Comparison of ENCODE assay signal across 20 cellular contexts in genomic region chr10:72099054-72099921, GRCh38. TPM values are rescaled to one million over a fixed set of nuclear protein-coding genes. Genes with fewer than 3 reads are reported as not detected.
DNase-seq lines count a peak whose midpoint lies in the region; ATAC-seq and TF ChIP-seq lines count a peak whose summit lies in the region.
"Had no signal": no experiment of that assay in that cellular context is flagged by ENCODE, and none has a peak within 500 bp of the region (broad histone marks: within the 10 kb centered on the region; RNA-seq: fewer than 3 reads in every experiment).

No MANE protein-coding gene starts in this region.

- H3K9me3 ChIP-seq in liver (ENCODE audit: control insufficient read depth in 4 of 4, low read length in 3 of 4), result no peaks in the 10 kb centered on the region
- H3K9me3 ChIP-seq: upper lobe of left lung had no signal

- no peak overlapping the region for H3K4me3 Mint-ChIP-seq in stimulated activated naive CD8-positive, alpha-beta T cell treated with anti-CD3 and anti-CD28 coated beads, Interleukin-15, Interleukin-2, amounts not matched to agents 100 ng/mL and 50 ng/mL, for 24 hours
- no peak overlapping the region for H3K4me3 Mint-ChIP-seq in activated naive CD8-positive, alpha-beta T cell treated with anti-CD3 and anti-CD28 coated beads, Interleukin-2, amount 50 U/mL, for 24 hours
- H3K4me3 Mint-ChIP-seq: activated CD8-positive, alpha-beta T cell treated with anti-CD3 and anti-CD28 coated beads, Interleukin-2, amount 10 ng/mL, durations not matched to agents 7 days and 5 days; activated T-cell treated with anti-CD3 and anti-CD28 coated beads, Interleukin-2, amount 50 U/mL, for 4 hours; CD4-positive, alpha-beta T cell; natural killer cell treated with Interleukin-12 subunit alpha and Interleukin-12 subunit beta and Interleukin-15 and Interleukin-18, amount 100 ng/mL, for 72 hours; stimulated activated naive B cell treated with anti-CD40 and anti-IgM and Interleukin-4, amounts not matched to agents 10 μg/mL and 1 μg/mL and 100 μg/mL, for 72 hours had no signal

- no peak for TF ChIP-seq RAD21 in liver (IDR thresholded peaks at IDR 0.05)

- H3K27me3 Mint-ChIP-seq in stimulated activated naive CD8-positive, alpha-beta T cell treated with anti-CD3 and anti-CD28 coated beads, Interleukin-15, Interleukin-2, amounts not matched to agents 100 ng/mL and 50 ng/mL, for 24 hours, result no peaks in the 10 kb centered on the region
- H3K27me3 Mint-ChIP-seq in activated naive CD8-positive, alpha-beta T cell treated with anti-CD3 and anti-CD28 coated beads, Interleukin-2, amount 50 U/mL, for 24 hours, result no peaks in the 10 kb centered on the region
- H3K27me3 Mint-ChIP-seq: CD4-positive, alpha-beta T cell; natural killer cell treated with Interleukin-12 subunit alpha and Interleukin-12 subunit beta and Interleukin-15 and Interleukin-18, amount 100 ng/mL, for 72 hours; stimulated activated naive B cell treated with anti-CD40 and anti-IgM and Interleukin-4, amounts not matched to agents 10 μg/mL and 1 μg/mL and 100 μg/mL, for 72 hours had no signal

- no peak for ATAC-seq in stimulated activated naive CD8-positive, alpha-beta T cell treated with anti-CD3 and anti-CD28 coated beads, Interleukin-15, Interleukin-2, amounts not matched to agents 100 U/mL and 50 U/mL, for 24 hours
- no peak for ATAC-seq in activated naive CD8-positive, alpha-beta T cell treated with anti-CD3 and anti-CD28 coated beads, Interleukin-2, amount 50 U/mL, for 24 hours
- ATAC-seq in GM21367 (IDR thresholded peaks at IDR 0.05; ENCODE audit: unreplicated experiment) (no peak), esophagus mucosa (no peak)
- ATAC-seq: activated CD8-positive, alpha-beta T cell treated with anti-CD3 and anti-CD28 coated beads, Interleukin-2, amount 10 ng/mL, durations not matched to agents 7 days and 5 days; activated T-cell treated with anti-CD3 and anti-CD28 coated beads, Interleukin-2, amount 50 U/mL, for 4 hours; natural killer cell treated with Interleukin-12 subunit alpha and Interleukin-12 subunit beta and Interleukin-15 and Interleukin-18, amount 100 ng/mL, for 72 hours; stimulated activated naive B cell treated with anti-CD40 and anti-IgM and Interleukin-4, amounts not matched to agents 10 μg/mL and 1 μg/mL and 100 μg/mL, for 72 hours had no signal

- H3K27ac Mint-ChIP-seq in stimulated activated naive CD8-positive, alpha-beta T cell treated with anti-CD3 and anti-CD28 coated beads, Interleukin-15, Interleukin-2, amounts not matched to agents 100 ng/mL and 50 ng/mL, for 24 hours, result peak overlapping the region; percentile 36
- H3K27ac Mint-ChIP-seq in activated naive CD8-positive, alpha-beta T cell treated with anti-CD3 and anti-CD28 coated beads, Interleukin-2, amount 50 U/mL, for 24 hours, result peak overlapping the region; percentile 33
- H3K27ac Mint-ChIP-seq: activated CD8-positive, alpha-beta T cell treated with anti-CD3 and anti-CD28 coated beads, Interleukin-2, amount 10 ng/mL, durations not matched to agents 7 days and 5 days; CD4-positive, alpha-beta T cell; natural killer cell treated with Interleukin-12 subunit alpha and Interleukin-12 subunit beta and Interleukin-15 and Interleukin-18, amount 100 ng/mL, for 72 hours; stimulated activated naive B cell treated with anti-CD40 and anti-IgM and Interleukin-4, amounts not matched to agents 10 μg/mL and 1 μg/mL and 100 μg/mL, for 72 hours had no signal

- no peak overlapping the region for H3K4me3 ChIP-seq in liver (ENCODE audit: low read depth in 1 of 3, low read length in 3 of 3)
- H3K4me3 ChIP-seq: dorsolateral prefrontal cortex, upper lobe of left lung had no signal

- peaks cover 77% of the 10 kb centered on the region for H3K36me3 Mint-ChIP-seq in stimulated activated naive CD8-positive, alpha-beta T cell treated with anti-CD3 and anti-CD28 coated beads, Interleukin-15, Interleukin-2, amounts not matched to agents 100 ng/mL and 50 ng/mL, for 24 hours (ENCODE audit: low read depth)
- H3K36me3 Mint-ChIP-seq in activated naive CD8-positive, alpha-beta T cell treated with anti-CD3 and anti-CD28 coated beads, Interleukin-2, amount 50 U/mL, for 24 hours (ENCODE audit: low read depth), result peaks cover 53% of the 10 kb centered on the region

- H3K4me1 Mint-ChIP-seq in stimulated activated naive CD8-positive, alpha-beta T cell treated with anti-CD3 and anti-CD28 coated beads, Interleukin-15, Interleukin-2, amounts not matched to agents 100 ng/mL and 50 ng/mL, for 24 hours (ENCODE audit: low read depth), result peaks cover 74% of the 10 kb centered on the region
- peaks cover 70% of the 10 kb centered on the region for H3K4me1 Mint-ChIP-seq in activated naive CD8-positive, alpha-beta T cell treated with anti-CD3 and anti-CD28 coated beads, Interleukin-2, amount 50 U/mL, for 24 hours

- no peak for DNase-seq in stimulated activated naive CD8-positive, alpha-beta T cell treated with anti-CD3 and anti-CD28 coated beads, Interleukin-15, Interleukin-2, amounts not matched to agents 100 U/mL and 50 U/mL, for 24 hours
- no peak for DNase-seq in activated naive CD8-positive, alpha-beta T cell treated with anti-CD3 and anti-CD28 coated beads, Interleukin-2, amount 50 U/mL, for 24 hours
- no peak for DNase-seq in NCI-H2029 treated with DMSO at 0.1 percent for 48 hours (lab: John Stamatoyannopoulos, UW)
- DNase-seq in stimulated activated CD4-positive, alpha-beta T cell treated with anti-CD3 and anti-CD28 coated beads, Interleukin-12 subunit alpha, Interleukin-12 subunit beta, amount 100 ng/mL, for 4 hours, result no peak
- DNase-seq: activated CD8-positive, alpha-beta T cell treated with anti-CD3 and anti-CD28 coated beads, Interleukin-2, amount 10 ng/mL, durations not matched to agents 7 days and 5 days; activated T-cell treated with anti-CD3 and anti-CD28 coated beads, Interleukin-2, amount 50 U/mL, for 4 hours; CD4-positive, alpha-beta T cell; DMS79; dorsolateral prefrontal cortex; glutamatergic neuron; NCI-H187 treated with DMSO at 0.1 percent for 48 hours; NCI-H446; SHP77; stimulated activated naive B cell treated with anti-CD40 and anti-IgM and Interleukin-4, amounts not matched to agents 10 μg/mL and 1 μg/mL and 100 μg/mL, for 72 hours; upper lobe of left lung had no signal

- H3K27ac ChIP-seq in liver (ENCODE audit: low read depth in 1 of 2, low read length in 2 of 2), result peak overlapping the region; percentile 45 to 74
- H3K27ac ChIP-seq: upper lobe of left lung had no signal

- no peak overlapping the region for H3K9ac ChIP-seq in liver (ENCODE audit: low read depth in 1 of 2, low read length in 2 of 2)

- peaks cover 0 to 10% (median 5%) of the 10 kb centered on the region in 4 donors for H3K36me3 ChIP-seq in liver (ENCODE audit: control insufficient read depth in 4 of 4, insufficient read depth in 3 of 4, low read depth in 1 of 4, low read length in 3 of 4)

- TF ChIP-seq CTCF in liver (IDR thresholded peaks at IDR 0.05; ENCODE audit: low read depth, low read length, missing input control), result no peak

- H3K9me3 Mint-ChIP-seq in stimulated activated naive CD8-positive, alpha-beta T cell treated with anti-CD3 and anti-CD28 coated beads, Interleukin-15, Interleukin-2, amounts not matched to agents 100 ng/mL and 50 ng/mL, for 24 hours, result no peaks in the 10 kb centered on the region
- no peaks in the 10 kb centered on the region for H3K9me3 Mint-ChIP-seq in activated naive CD8-positive, alpha-beta T cell treated with anti-CD3 and anti-CD28 coated beads, Interleukin-2, amount 50 U/mL, for 24 hours
- H3K9me3 Mint-ChIP-seq: activated T-cell treated with anti-CD3 and anti-CD28 coated beads, Interleukin-2, amount 50 U/mL, for 4 hours; CD4-positive, alpha-beta T cell; natural killer cell treated with Interleukin-12 subunit alpha and Interleukin-12 subunit beta and Interleukin-15 and Interleukin-18, amount 100 ng/mL, for 72 hours; stimulated activated naive B cell treated with anti-CD40 and anti-IgM and Interleukin-4, amounts not matched to agents 10 μg/mL and 1 μg/mL and 100 μg/mL, for 72 hours had no signal

- H3K4me1 ChIP-seq in liver (ENCODE audit: control insufficient read depth in 4 of 4, insufficient read depth in 4 of 4, low read length in 3 of 4), result peaks cover 0 to 34% (median 25%) of the 10 kb centered on the region in 4 donors

- WGBS in liver, result 57% methylated on average over 15 of the region's 15 CpGs

- H3K27me3 ChIP-seq in liver (ENCODE audit: control insufficient read depth in 4 of 4, insufficient read depth in 4 of 4, low read length in 3 of 4), result no peaks in the 10 kb centered on the region
- H3K27me3 ChIP-seq: dorsolateral prefrontal cortex, upper lobe of left lung had no signal

TF ChIP-seq in liver, 16 proteins besides CTCF, POLR2A, EP300 and RAD21 (continues in another document):
- no peak for TF ChIP-seq YY1 (IDR thresholded peaks at IDR 0.05)
- peak in 1 of 2 donors; percentile 9 for TF ChIP-seq HNF4A (conservative IDR thresholded peaks at IDR 0.05)
- TF ChIP-seq ZBTB33 (IDR thresholded peaks at IDR 0.05), result no peak
- peak; percentile 65 for TF ChIP-seq ATF3 (IDR thresholded peaks at IDR 0.05)
- no peak for TF ChIP-seq FOXA1 (IDR thresholded peaks at IDR 0.05)
- TF ChIP-seq FOXA2 (IDR thresholded peaks at IDR 0.05), result no peak
- TF ChIP-seq MAX (IDR thresholded peaks at IDR 0.05), result no peak
- peak in 1 of 2 donors; percentile 10 for TF ChIP-seq JUND (IDR thresholded peaks at IDR 0.05)
- TF ChIP-seq GABPA (IDR thresholded peaks at IDR 0.05 in 1 of 2, conservative IDR thresholded peaks at IDR 0.05 in 1 of 2), result no peak

RNA-seq across cellular contexts. Expression of gene SPOCK2, which starts 10.9 kb away (rescaled TPM):
- total RNA-seq in liver (1 to 10 TPM in 1 of 2 donors, under 1 TPM in 1; 0.51 to 1.7 TPM), esophagus mucosa (1.5 TPM)
- under 1 TPM; 0.36 to 0.76 TPM for polyA plus RNA-seq in liver
